11 cellular contexts compared by ENCODE assay signal in the genomic region with DNA sequence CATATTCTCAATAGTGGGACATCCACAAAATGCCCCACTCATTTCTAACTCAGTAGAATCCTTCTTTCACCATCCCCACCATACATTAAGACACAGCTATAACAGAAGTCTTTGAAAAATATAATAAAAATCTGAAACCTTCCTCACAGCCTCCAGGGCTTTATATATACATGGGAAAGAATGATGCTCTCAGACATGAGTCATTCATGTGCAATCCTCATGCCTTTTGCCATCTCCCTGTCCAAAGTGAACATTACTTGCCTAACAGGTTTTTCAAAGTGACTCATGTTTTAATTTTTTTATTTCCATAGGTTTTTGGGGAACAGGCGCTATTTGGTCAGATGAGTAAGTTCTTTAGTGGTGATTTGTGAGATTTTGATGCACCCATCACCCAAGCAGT.
DNase-seq lines count a peak whose midpoint lies in the region; TF ChIP-seq lines count a peak whose summit lies in the region.
"Had no signal": no experiment of that assay in that cellular context is flagged by ENCODE, and none has a peak within 500 bp of the region (broad histone marks: within the 10 kb centered on the region; RNA-seq: fewer than 3 reads in every experiment).

No MANE protein-coding gene starts in this region.

- no peak overlapping the region for H3K27ac ChIP-seq in prostate gland
- H3K27ac ChIP-seq: vagina had no signal

- 64% methylated on average over 1 of the region's 1 CpG for WGBS in prostate gland

- DNase-seq in AG10803 (ENCODE audit: low read depth) (peak; percentile 64), HS-5 (ENCODE audit: low read depth) (peak; percentile 89), adipocyte (ENCODE audit: low read depth) (peak; percentile 77), iris pigment epithelial cell (ENCODE audit: low read depth) (peak; percentile 88), prostate gland (ENCODE audit: low spot score) (no peak), COR-L47 (lab: John Stamatoyannopoulos, UW) (no peak), SK-N-DZ (ENCODE audit: low spot score) (no peak)
- no peak for DNase-seq in activated CD8-positive, alpha-beta memory T cell treated with anti-CD3 and anti-CD28 coated beads, Interleukin-2, amount 50 U/mL, for 48 hours
- DNase-seq: activated CD4-positive, alpha-beta T cell treated with anti-CD3 and anti-CD28 coated beads, Interleukin-2, amount 50 U/mL, for 1 hour; amygdala had no signal

- H3K9me3 ChIP-seq in adipocyte (ENCODE audit: control insufficient read depth, low read length), result no peaks in the 10 kb centered on the region
- no peaks in the 10 kb centered on the region for H3K9me3 ChIP-seq in prostate gland
- H3K9me3 ChIP-seq: vagina had no signal

- H3K4me1 ChIP-seq in adipocyte (ENCODE audit: control insufficient read depth, insufficient read depth, low read length), result no peaks in the 10 kb centered on the region
- H3K4me1 ChIP-seq in prostate gland (replicated peaks), result no peaks in the 10 kb centered on the region

- intact Hi-C loops in prostate gland (cut with DNase I), result no loop called here

- H3K4me3 ChIP-seq in AG10803 (ENCODE audit: low read length), result no peak overlapping the region
- no peak overlapping the region for H3K4me3 ChIP-seq in adipocyte (ENCODE audit: low read length)
- no peak overlapping the region for H3K4me3 ChIP-seq in prostate gland
- H3K4me3 ChIP-seq: vagina had no signal

- H3K27me3 ChIP-seq in adipocyte (replicated peaks; ENCODE audit: control insufficient read depth, insufficient read depth, low read length) (no peaks in the 10 kb centered on the region), prostate gland (replicated peaks; ENCODE audit: insufficient read depth) (no peaks in the 10 kb centered on the region)
- H3K27me3 ChIP-seq: vagina had no signal

- TF ChIP-seq CTCF in AG10803 (conservative IDR thresholded peaks at IDR 0.05; ENCODE audit: low read length) (no peak), prostate gland (IDR thresholded peaks at IDR 0.05) (no peak)

- H3K36me3 ChIP-seq in adipocyte (ENCODE audit: control insufficient read depth, insufficient read depth, low read length, severe bottlenecking) (peaks cover 11% of the 10 kb centered on the region), prostate gland (no peaks in the 10 kb centered on the region)

- no peak overlapping the region for H3K9ac ChIP-seq in adipocyte (ENCODE audit: low read length)

- no peak for TF ChIP-seq POLR2A in prostate gland (IDR thresholded peaks at IDR 0.05)

Comparison
In these comparisons a context has a peak if more than half of its experiments do, and no peak if none do; other contexts are left out.
1. DNase-seq: peak in AG10803 (single experiment), HS-5 (single experiment), adipocyte (single experiment) and iris pigment epithelial cell (single experiment); none in prostate gland (single experiment), activated CD8-positive, alpha-beta memory T cell treated with anti-CD3 and anti-CD28 coated beads, Interleukin-2, amount 50 U/mL, for 48 hours (single experiment), COR-L47 (single experiment) and SK-N-DZ (single experiment).